ENCODE assay signal across 1 cellular context in genomic region chr1:201275266-201275666, GRCh38.
TF ChIP-seq lines count a peak whose summit lies in the region.

No MANE protein-coding gene starts in this region.

TF ChIP-seq in WTC11, 78 proteins besides CTCF, POLR2A, EP300 and RAD21 (continued from another document):
- TF ChIP-seq MLX (CRISPR knock-in tag; IDR thresholded peaks at IDR 0.05) (no peak), E2F5 (CRISPR knock-in tag; IDR thresholded peaks at IDR 0.05) (no peak), ETV6 (CRISPR knock-in tag; IDR thresholded peaks at IDR 0.05) (no peak), E2F1 (CRISPR knock-in tag; IDR thresholded peaks at IDR 0.05) (no peak), ZNF121 (CRISPR knock-in tag; IDR thresholded peaks at IDR 0.05) (no peak), ZBTB43 (CRISPR knock-in tag; IDR thresholded peaks at IDR 0.05) (no peak), ZBTB21 (CRISPR knock-in tag; IDR thresholded peaks at IDR 0.05; ENCODE audit: borderline replicate concordance) (no peak), AFF4 (CRISPR knock-in tag; IDR thresholded peaks at IDR 0.05; ENCODE audit: borderline replicate concordance) (no peak), SOX15 (CRISPR knock-in tag; IDR thresholded peaks at IDR 0.05) (no peak)
